In the genomic region with DNA sequence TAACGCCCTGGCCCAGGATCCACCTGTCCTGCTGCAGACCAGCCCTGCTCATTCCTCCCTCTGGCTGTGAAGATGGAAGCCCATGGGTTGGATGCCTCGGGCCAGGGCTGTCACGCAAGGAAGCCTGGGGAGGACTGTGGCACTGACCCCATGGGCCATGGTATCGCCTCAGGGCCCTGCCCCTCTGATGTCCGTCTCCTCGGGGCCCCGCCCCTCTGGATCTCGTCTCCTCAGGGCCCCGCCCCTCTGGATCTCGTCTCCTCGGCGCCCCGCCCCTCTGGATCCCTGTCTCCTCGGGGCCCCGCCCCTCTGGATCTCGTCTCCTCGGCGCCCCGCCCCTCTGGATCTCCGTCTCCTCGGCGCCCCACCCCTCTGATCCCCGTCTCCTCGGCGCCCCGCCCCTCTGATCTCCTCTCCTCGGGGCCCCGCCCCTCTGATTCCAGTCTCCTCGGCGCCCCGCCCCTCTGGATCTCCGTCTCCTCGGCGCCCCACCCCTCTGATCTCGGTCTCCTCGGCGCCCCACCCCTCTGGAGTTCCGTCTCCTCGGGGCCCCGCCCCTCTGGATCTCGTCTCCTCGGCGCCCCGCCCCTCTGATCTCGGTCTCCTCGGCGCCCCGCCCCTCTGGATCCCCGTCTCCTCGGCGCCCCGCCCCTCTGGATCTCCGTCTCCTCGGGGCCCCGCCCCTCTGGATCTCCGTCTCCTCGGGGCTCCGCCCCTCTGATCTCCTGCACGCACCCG, we compare ENCODE assay signal across 8 cellular contexts. TPM values are rescaled to one million over a fixed set of nuclear protein-coding genes. Genes with fewer than 3 reads are reported as not detected.
DNase-seq lines count a peak whose midpoint lies in the region; ATAC-seq and TF ChIP-seq lines count a peak whose summit lies in the region.

No MANE protein-coding gene starts in this region.

- TF ChIP-seq CTCF in testis (IDR thresholded peaks at IDR 0.05): no peak

- H3K4me1 Mint-ChIP-seq in activated T-cell treated with anti-CD3 and anti-CD28 coated beads, Interleukin-2, amount 50 U/mL, for 72 hours (ENCODE audit: low read depth): no peaks in the 10 kb centered on the region

- no peaks in the 10 kb centered on the region for H3K27me3 ChIP-seq in NT2/D1 (ENCODE audit: insufficient read depth, insufficient read length)
- no peaks in the 10 kb centered on the region for H3K27me3 ChIP-seq in testis

- intact Hi-C loops in testis (cut with DNase I; ENCODE audit: low total_unique reads): no loop called here

- no peaks in the 10 kb centered on the region for H3K36me3 Mint-ChIP-seq in activated T-cell treated with anti-CD3 and anti-CD28 coated beads, Interleukin-2, amount 50 U/mL, for 72 hours (ENCODE audit: insufficient read depth in 2 of 2)

- H3K4me1 ChIP-seq in NT2/D1 (ENCODE audit: insufficient read depth, insufficient read length): peaks cover 20% of the 10 kb centered on the region
- peaks cover 31% of the 10 kb centered on the region for H3K4me1 ChIP-seq in testis

- peaks cover 15% of the 10 kb centered on the region for H3K27me3 Mint-ChIP-seq in activated T-cell treated with anti-CD3 and anti-CD28 coated beads, Interleukin-2, amount 50 U/mL, for 72 hours (ENCODE audit: low read depth)

- no peak for TF ChIP-seq POLR2A in testis (IDR thresholded peaks at IDR 0.05)

- H3K9me3 ChIP-seq in NT2/D1 (ENCODE audit: insufficient read depth, low read length) (peaks cover 1% of the 10 kb centered on the region; the same call in 1 of the 2 replicates), testis (no peaks in the 10 kb centered on the region)

- no peaks in the 10 kb centered on the region for H3K9me3 Mint-ChIP-seq in activated T-cell treated with anti-CD3 and anti-CD28 coated beads, Interleukin-2, amount 50 U/mL, for 72 hours

- peak in 1 of 2 donors; percentile 9 for ATAC-seq in activated T-cell treated with anti-CD3 and anti-CD28 coated beads, Interleukin-2, amount 50 U/mL, for 72 hours (replicated peaks in 1 of 2)

- DNase-seq in activated T-cell treated with anti-CD3 and anti-CD28 coated beads, Interleukin-2, amount 50 U/mL, for 72 hours: no peak
- no peak for DNase-seq in activated T-cell treated with anti-CD3 and anti-CD28 coated beads, Interleukin-2, amount 50 U/mL, for 48 hours
- DNase-seq in NT2/D1 (ENCODE audit: low read depth, low spot score) (peak; percentile 61), globus pallidus (ENCODE audit: low spot score) (peak; percentile 28), testis (peak; percentile 84), cerebellar nuclear complex (lab: John Stamatoyannopoulos, UW) (no peak), retina (no peak), GM19238 (ENCODE audit: insufficient read length, low spot score) (no peak)

- peak overlapping the region; percentile 47 for H3K4me3 Mint-ChIP-seq in activated T-cell treated with anti-CD3 and anti-CD28 coated beads, Interleukin-2, amount 50 U/mL, for 72 hours

- no peak overlapping the region for H3K9ac ChIP-seq in NT2/D1 (ENCODE audit: insufficient read length, low read depth)

- H3K27ac Mint-ChIP-seq in activated T-cell treated with anti-CD3 and anti-CD28 coated beads, Interleukin-2, amount 50 U/mL, for 72 hours: no peak overlapping the region

- 8 to 44% methylated on average over 17 to 51 of the region's 60 CpGs for WGBS in testis, 2 donors

- H3K4me3 ChIP-seq in NT2/D1 (ENCODE audit: insufficient read length, low read depth) (no peak overlapping the region), testis (peak overlapping the region; percentile 2 to 38)

- peak overlapping the region in 1 of 2 donors; percentile 17 for H3K27ac ChIP-seq in testis

- H3K36me3 ChIP-seq in NT2/D1 (ENCODE audit: insufficient read depth, insufficient read length, low read length) (no peaks in the 10 kb centered on the region), testis (ENCODE audit: low read depth, missing control alignments) (no peaks in the 10 kb centered on the region)

RNA-seq across cellular contexts. Expression of a gene that starts 24.0 kb away (rescaled TPM):
- 100 to 1,000 TPM; 137 to 198 TPM for total RNA-seq in activated T-cell treated with anti-CD3 and anti-CD28 coated beads, Interleukin-2, amount 50 U/mL, for 72 hours
- total RNA-seq in testis: 10 to 100 TPM; 54.6 to 86.1 TPM
- 56.1 TPM for polyA plus RNA-seq in testis (ENCODE audit: insufficient read depth, low read depth, low replicate concordance)

Comparison
In these comparisons a context has a peak if more than half of its experiments do, and no peak if none do; other contexts are left out.
1. DNase-seq: peak in NT2/D1 (single experiment), globus pallidus (single experiment) and testis (single experiment); none in activated T-cell treated with anti-CD3 and anti-CD28 coated beads, Interleukin-2, amount 50 U/mL, for 72 hours (0 of 2), activated T-cell treated with anti-CD3 and anti-CD28 coated beads, Interleukin-2, amount 50 U/mL, for 48 hours (0 of 2), cerebellar nuclear complex (0 of 2), retina (single experiment) and GM19238 (single experiment).